8 cellular contexts compared by ENCODE assay signal in genomic region chr10:103765981-103766380, GRCh38.
DNase-seq lines count a peak whose midpoint lies in the region; ATAC-seq, FAIRE-seq and TF ChIP-seq lines count a peak whose summit lies in the region.

No MANE protein-coding gene starts in this region.

- SMC1A ChIA-PET in GM12878 (lab: Charles Lee; ENCODE audit: uncharacterized antibody, unreplicated experiment), result interaction anchor here (1.1 kb wide), 1 partner anchor 11 kb away, joined by 3 read pairs; no protein-coding TSS in a partner anchor

- H3K4me3 ChIP-seq in GM12878, result no peak overlapping the region

- RAD21 ChIA-PET in GM12878 (lab: Charles Lee; ENCODE audit: unreplicated experiment), result no interaction called here

- no peak for TF ChIP-seq EP300 in GM12878 (IDR thresholded peaks at IDR 0.05; ENCODE audit: borderline replicate concordance in 1 of 2, control insufficient read depth in 1 of 2, low read depth in 2 of 2, low read length in 2 of 2)

- no peak for TF ChIP-seq RAD21 in GM12878 (IDR thresholded peaks at IDR 0.05; ENCODE audit: insufficient read depth, low read depth, low read length)

- in situ Hi-C loops in GM12878 (cut with MboI), result no loop called here

- no peaks in the 10 kb centered on the region for H3K36me3 ChIP-seq in GM12878 (ENCODE audit: control insufficient read depth in 2 of 2, insufficient read depth in 2 of 2, low read length in 1 of 2)

- peak; percentile 26 for ATAC-seq in GM12878
- ATAC-seq in GM21737 (IDR thresholded peaks at IDR 0.05; ENCODE audit: unreplicated experiment), result no peak
- no peak for ATAC-seq in HG03196 (IDR thresholded peaks at IDR 0.05; ENCODE audit: unreplicated experiment)
- no peak for ATAC-seq in GM19397 (IDR thresholded peaks at IDR 0.05; ENCODE audit: unreplicated experiment)

- 46% methylated on average over 8 of the region's 8 CpGs for WGBS in GM12878 (ENCODE audit: insufficient coverage, insufficient replicate concordance, low lambda C conversion rate, missing lambda C conversion rate)

- H3K9me3 ChIP-seq in GM12878 (replicated peaks; ENCODE audit: control insufficient read depth, insufficient read depth, low read length), result no peaks in the 10 kb centered on the region

- no peaks in the 10 kb centered on the region for H3K27me3 ChIP-seq in GM12878 (replicated peaks in 1 of 2; ENCODE audit: control insufficient read depth in 2 of 2, insufficient read depth in 2 of 2, low read length in 1 of 2)

- H3K9ac ChIP-seq in GM12878 (ENCODE audit: control insufficient read depth, insufficient read depth, low read length), result no peak overlapping the region

- FAIRE-seq in GM12878 (lab: Jason Lieb, UNC), result no peak

- H4K20me1 ChIP-seq in GM12878 (ENCODE audit: control insufficient read depth, insufficient read depth), result no peaks in the 10 kb centered on the region

- DNase-seq in HK-2 (ENCODE audit: unreplicated experiment) (peak; percentile 68), GM12878 (ENCODE audit: low read depth, low spot score) (no peak), hippocampal formation (lab: John Stamatoyannopoulos, UW) (no peak)
- DNase-seq in activated CD4-positive, alpha-beta T cell treated with anti-CD3 and anti-CD28 coated beads for 1 hour, result peak; percentile 69
- peak; percentile 59 to 62 for DNase-seq in stimulated activated CD4-positive, alpha-beta T cell treated with anti-CD3 and anti-CD28 coated beads, Interleukin-2, amount 100 ng/mL, for 48 hours

- CTCF ChIA-PET in GM12878 (lab: Yijun Ruan, JAX), result interaction anchor here (1.9 kb wide), 1 partner anchor 15 kb away, joined by 5 read pairs; no protein-coding TSS in a partner anchor

- no peak for TF ChIP-seq POLR2A in GM12878 (IDR thresholded peaks at IDR 0.05; ENCODE audit: low read depth, low read length)

- POLR2A ChIA-PET in GM12878 (lab: Charles Lee), result interaction anchor here (1.1 kb wide), 1 partner anchor 15 kb away, joined by 3 read pairs; no protein-coding TSS in a partner anchor

- TF ChIP-seq CTCF in GM12878 (IDR thresholded peaks at IDR 0.05 in 2 of 3, conservative IDR thresholded peaks at IDR 0.05 in 1 of 3; ENCODE audit: control insufficient read depth in 2 of 3, extremely low read depth in 1 of 3, insufficient read depth in 1 of 3, low read depth in 3 of 3, low read length in 3 of 3), result no peak

- no peak overlapping the region for H3K27ac ChIP-seq in GM12878 (ENCODE audit: control insufficient read depth, insufficient read depth)

- no peak overlapping the region for H3K4me2 ChIP-seq in GM12878 (ENCODE audit: control insufficient read depth, insufficient read depth)

- no peak overlapping the region for H2AFZ ChIP-seq in GM12878 (ENCODE audit: control insufficient read depth, low read depth, low read length)

- BruUV-seq in GM12878 (replicated peaks; lab: Mats Ljungman, UMichigan), result no TSS peak

- intact Hi-C loops in GM12878 (cut with micrococcal nuclease; ENCODE audit: unreplicated experiment), result no loop called here

- peaks cover 17% of the 10 kb centered on the region for H3K4me1 ChIP-seq in GM12878 (ENCODE audit: control insufficient read depth, insufficient read depth, low read length)

- H3K79me2 ChIP-seq in GM12878 (ENCODE audit: control insufficient read depth, insufficient read depth, low read length), result no peaks in the 10 kb centered on the region

TF ChIP-seq in GM12878, 131 proteins besides CTCF, POLR2A, EP300 and RAD21:
- TF ChIP-seq IRF3 (IDR thresholded peaks at IDR 0.05) (no peak), ZNF274 (IDR thresholded peaks at IDR 0.05; ENCODE audit: insufficient read depth, insufficient read length) (no peak), PAX5 (IDR thresholded peaks at IDR 0.05; ENCODE audit: borderline replicate concordance, low read depth, low read length) (no peak), SPI1 (IDR thresholded peaks at IDR 0.05; ENCODE audit: borderline replicate concordance, insufficient read depth, low read depth, low read length) (no peak), CHD2 (IDR thresholded peaks at IDR 0.05; ENCODE audit: borderline replicate concordance, low read depth, low read length) (no peak), YY1 (IDR thresholded peaks at IDR 0.05; ENCODE audit: low read depth, low read length) (no peak), ESRRA (IDR thresholded peaks at IDR 0.05; ENCODE audit: low read length) (no peak), PRDM15 (CRISPR knock-in tag; IDR thresholded peaks at IDR 0.05) (no peak), ZNF687 (IDR thresholded peaks at IDR 0.05) (no peak), TCF3 (IDR thresholded peaks at IDR 0.05; ENCODE audit: borderline replicate concordance, insufficient read depth, low read depth, low read length) (no peak), IKZF2 (IDR thresholded peaks at IDR 0.05) (no peak), ZSCAN29 (IDR thresholded peaks at IDR 0.05) (no peak)

Comparison
In these comparisons a context has a peak if more than half of its experiments do, and no peak if none do; other contexts are left out.
1. DNase-seq: peak in HK-2 (single experiment), activated CD4-positive, alpha-beta T cell treated with anti-CD3 and anti-CD28 coated beads for 1 hour (single experiment) and stimulated activated CD4-positive, alpha-beta T cell treated with anti-CD3 and anti-CD28 coated beads, Interleukin-2, amount 100 ng/mL, for 48 hours (2 of 2); none in GM12878 (single experiment) and hippocampal formation (0 of 2).